Comparison of ENCODE assay signal across 12 cellular contexts in genomic region chr7:74572301-74573090, GRCh38.
DNase-seq lines count a peak whose midpoint lies in the region; ATAC-seq, FAIRE-seq and TF ChIP-seq lines count a peak whose summit lies in the region.
"Had no signal": no experiment of that assay in that cellular context is flagged by ENCODE, and none has a peak within 500 bp of the region (broad histone marks: within the 10 kb centered on the region; RNA-seq: fewer than 3 reads in every experiment).

No MANE protein-coding gene starts in this region.

- H3K36me3 ChIP-seq in prostate gland: no peaks in the 10 kb centered on the region
- H3K36me3 ChIP-seq: sigmoid colon had no signal

- no peaks in the 10 kb centered on the region for H3K27me3 Mint-ChIP-seq in naive thymus-derived CD8-positive, alpha-beta T cell

- H3K4me1 ChIP-seq in prostate gland (replicated peaks): no peaks in the 10 kb centered on the region
- H3K4me1 ChIP-seq: sigmoid colon had no signal

- TF ChIP-seq POLR2A in prostate gland (IDR thresholded peaks at IDR 0.05): no peak

- H3K9me3 ChIP-seq in prostate gland: no peaks in the 10 kb centered on the region
- H3K9me3 ChIP-seq: sigmoid colon had no signal

- ATAC-seq in Right ventricle myocardium superior (ENCODE audit: poor library complexity) (peak; percentile 57), left lobe of liver (no peak)
- no peak for ATAC-seq in naive thymus-derived CD8-positive, alpha-beta T cell

- no peak for TF ChIP-seq CTCF in D721Med (IDR thresholded peaks at IDR 0.05; ENCODE audit: insufficient read depth, missing control alignments)
- no peak for TF ChIP-seq CTCF in prostate gland (IDR thresholded peaks at IDR 0.05)

- H3K27ac Mint-ChIP-seq in naive thymus-derived CD8-positive, alpha-beta T cell: peak overlapping the region in 2 of 10 donors; percentile 35 to 76

- POLR2A ChIA-PET in naive thymus-derived CD8-positive, alpha-beta T cell (lab: Charles Lee): no interaction called here

- 55% methylated on average over 11 of the region's 12 CpGs for WGBS in prostate gland

- no peaks in the 10 kb centered on the region for H3K9me3 Mint-ChIP-seq in naive thymus-derived CD8-positive, alpha-beta T cell

- FAIRE-seq in D721Med (lab: Jason Lieb, UNC): peak; percentile 25

- H3K4me3 Mint-ChIP-seq in naive thymus-derived CD8-positive, alpha-beta T cell: no peak overlapping the region

- H3K4me3 ChIP-seq in prostate gland: no peak overlapping the region
- H3K4me3 ChIP-seq: coronary artery, sigmoid colon had no signal

- no peaks in the 10 kb centered on the region for H3K36me3 Mint-ChIP-seq in naive thymus-derived CD8-positive, alpha-beta T cell

- H3K27ac ChIP-seq in prostate gland: no peak overlapping the region
- H3K27ac ChIP-seq: coronary artery, sigmoid colon had no signal

- peaks cover 0 to 2% (median under 1%) of the 10 kb centered on the region in 4 donors for H3K4me1 Mint-ChIP-seq in naive thymus-derived CD8-positive, alpha-beta T cell

- H3K27me3 ChIP-seq in prostate gland (replicated peaks; ENCODE audit: insufficient read depth): no peaks in the 10 kb centered on the region
- H3K27me3 ChIP-seq: sigmoid colon had no signal

- no peak for DNase-seq in D721Med (ENCODE audit: insufficient read length, low spot score)
- DNase-seq in NCI-H2171 treated with DMSO at 0.1 percent for 48 hours (lab: John Stamatoyannopoulos, UW): peak; percentile 87
- DNase-seq in Right ventricle myocardium superior: no peak
- peak; percentile 18 for DNase-seq in prostate gland (ENCODE audit: low spot score)
- DNase-seq in left lobe of liver (ENCODE audit: low spot score): no peak
- no peak for DNase-seq in naive thymus-derived CD8-positive, alpha-beta T cell
- no peak for DNase-seq in activated CD8-positive, alpha-beta memory T cell treated with anti-CD3 and anti-CD28 coated beads, Interleukin-2, amount 50 U/mL, for 4 hours
- DNase-seq in NCI-H2081 (lab: John Stamatoyannopoulos, UW): no peak
- DNase-seq: activated CD8-positive, alpha-beta memory T cell treated with anti-CD3 and anti-CD28 coated beads, Interleukin-2, amount 50 U/mL, for 48 hours; NCI-H1048; sigmoid colon had no signal

- intact Hi-C loops in Right ventricle myocardium superior (cut with DNase I) (no loop called here), prostate gland (cut with DNase I) (no loop called here)

Comparison
In these comparisons a context has a peak if more than half of its experiments do, and no peak if none do; other contexts are left out.
1. DNase-seq: peak in NCI-H2171 treated with DMSO at 0.1 percent for 48 hours (single experiment) and prostate gland (single experiment); none in D721Med (single experiment), Right ventricle myocardium superior (single experiment), left lobe of liver (single experiment), naive thymus-derived CD8-positive, alpha-beta T cell (0 of 10), activated CD8-positive, alpha-beta memory T cell treated with anti-CD3 and anti-CD28 coated beads, Interleukin-2, amount 50 U/mL, for 4 hours (single experiment) and NCI-H2081 (0 of 2).